Comparison of ENCODE assay signal across 8 cellular contexts in genomic region chr14:24160850-24161804, GRCh38.
DNase-seq lines count a peak whose midpoint lies in the region; ATAC-seq lines count a peak whose summit lies in the region.

IRF9 (plus strand) TSS chr14:24161265; CDS start chr14:24162145, 880 bp downstream.

- ATAC-seq in GM19025 (IDR thresholded peaks at IDR 0.05; ENCODE audit: low read depth, unreplicated experiment) (peak; percentile 82), HG03342 (IDR thresholded peaks at IDR 0.05; ENCODE audit: unreplicated experiment) (peak; percentile 70)

- DNase-seq in AML-193 (lab: John Stamatoyannopoulos, UW) (peak; percentile 84 to 89), NCI-H345 treated with DMSO at 0.1 percent for 48 hours (lab: John Stamatoyannopoulos, UW; ENCODE audit: unreplicated experiment) (peak; percentile 86), iris pigment epithelial cell (ENCODE audit: low read depth) (peak; percentile 92)
- peak; percentile 93 to 99 (median 95) for DNase-seq in activated CD4-positive, CD25-positive, alpha-beta regulatory T cell (lab: John Stamatoyannopoulos, UW)
- DNase-seq in central memory CD4-positive, alpha-beta T cell = peak; percentile 94
- DNase-seq in stimulated activated CD4-positive, alpha-beta T cell treated with anti-CD3 and anti-CD28 coated beads, Interleukin-12 subunit alpha, Interleukin-12 subunit beta, amount 100 ng/mL, for 4 hours = peak; percentile 96

Comparison
In these comparisons a context has a peak if more than half of its experiments do, and no peak if none do; other contexts are left out.
1. Peak in every context shown above with its lines: DNase-seq and ATAC-seq.